ENCODE assay signal across 8 cellular contexts in genomic region chr10:68073631-68074403, GRCh38. TPM values are rescaled to one million over a fixed set of nuclear protein-coding genes. Genes with fewer than 3 reads are reported as not detected.
DNase-seq lines count a peak whose midpoint lies in the region; ATAC-seq, FAIRE-seq and TF ChIP-seq lines count a peak whose summit lies in the region.

No MANE protein-coding gene starts in this region.

- no peak for ATAC-seq in thoracic aorta (ENCODE audit: insufficient number of reproducible peaks, low FRiP score, low read depth)

- peaks cover 14% of the 10 kb centered on the region for H3K4me1 Mint-ChIP-seq in astrocyte (ENCODE audit: low read depth, unreplicated experiment)

- H3K9me3 Mint-ChIP-seq in astrocyte (ENCODE audit: unreplicated experiment): no peaks in the 10 kb centered on the region

- H3K36me3 Mint-ChIP-seq in astrocyte (ENCODE audit: low read depth, unreplicated experiment): no peaks in the 10 kb centered on the region

- H3K27me3 ChIP-seq in BE2C (no peaks in the 10 kb centered on the region), HUES48 (ENCODE audit: control insufficient read depth, insufficient read depth, low read length) (no peaks in the 10 kb centered on the region), astrocyte (ENCODE audit: insufficient read depth, low read length) (no peaks in the 10 kb centered on the region), layer of hippocampus (ENCODE audit: control insufficient read depth, insufficient read depth, low read length) (no peaks in the 10 kb centered on the region), thoracic aorta (replicated peaks; ENCODE audit: insufficient read depth) (no peaks in the 10 kb centered on the region)

- peaks cover 62% of the 10 kb centered on the region for H3K79me2 ChIP-seq in astrocyte (ENCODE audit: insufficient read depth, low read length)

- H3K27ac ChIP-seq in HUES48 (ENCODE audit: low read depth, low read length) (peak overlapping the region; percentile 97), astrocyte (ENCODE audit: low read depth, low read length) (peak overlapping the region; percentile 93), layer of hippocampus (ENCODE audit: low read depth, low read length) (peak overlapping the region; percentile 96), thoracic aorta (peak overlapping the region; percentile 94 to 99)

- H3K4me3 Mint-ChIP-seq in astrocyte (ENCODE audit: unreplicated experiment): peak overlapping the region; percentile 98

- H3K4me1 ChIP-seq in BE2C (peaks cover 5% of the 10 kb centered on the region; the same call in 1 of the 2 replicates), HUES48 (ENCODE audit: control insufficient read depth, insufficient read depth, low read length) (peaks cover 29% of the 10 kb centered on the region), astrocyte (ENCODE audit: insufficient read depth, low read length) (peaks cover 5% of the 10 kb centered on the region), thoracic aorta (ENCODE audit: control insufficient read depth in 1 of 2, low read depth in 2 of 2) (peaks cover 28 to 36% of the 10 kb centered on the region in 2 donors)

- no peaks in the 10 kb centered on the region for H3K27me3 Mint-ChIP-seq in astrocyte (ENCODE audit: low read depth, unreplicated experiment)

- peak overlapping the region; percentile 62 for H2AFZ ChIP-seq in astrocyte (ENCODE audit: low read depth, low read length)

- H3K9me3 ChIP-seq in BE2C: no peaks in the 10 kb centered on the region
- H3K9me3 ChIP-seq in HUES48 (ENCODE audit: control insufficient read depth, insufficient read depth, low read length): no peaks in the 10 kb centered on the region
- no peaks in the 10 kb centered on the region for H3K9me3 ChIP-seq in astrocyte (ENCODE audit: insufficient read depth, low read depth, low read length)
- no peaks in the 10 kb centered on the region for H3K9me3 ChIP-seq in thoracic aorta

- H3K36me3 ChIP-seq in BE2C: peaks cover 5% of the 10 kb centered on the region; the same call in 1 of the 2 replicates
- peaks cover 26% of the 10 kb centered on the region for H3K36me3 ChIP-seq in HUES48 (ENCODE audit: control insufficient read depth, insufficient read depth, low read length)
- peaks cover 6% of the 10 kb centered on the region for H3K36me3 ChIP-seq in astrocyte (ENCODE audit: insufficient read depth, low read length)
- H3K36me3 ChIP-seq in thoracic aorta: no peaks in the 10 kb centered on the region

- DNase-seq in BE2C (no peak), astrocyte (ENCODE audit: low read depth) (no peak), thoracic aorta (ENCODE audit: low spot score) (no peak), GDM1 (lab: John Stamatoyannopoulos, UW) (no peak), AG08396 (ENCODE audit: low spot score) (no peak), GOT3 (lab: John Stamatoyannopoulos, UW) (no peak)

- TF ChIP-seq CTCF in BE2C (IDR thresholded peaks at IDR 0.05; ENCODE audit: low read depth, low read length): no peak
- TF ChIP-seq CTCF in astrocyte (IDR thresholded peaks at IDR 0.05; ENCODE audit: insufficient read depth, low read depth, low read length): no peak
- no peak for TF ChIP-seq CTCF in thoracic aorta (IDR thresholded peaks at IDR 0.05)

- FAIRE-seq in astrocyte (lab: Jason Lieb, UNC): no peak

- H3K27ac Mint-ChIP-seq in astrocyte (ENCODE audit: unreplicated experiment): peak overlapping the region; percentile 44

- H4K20me1 ChIP-seq in astrocyte (ENCODE audit: insufficient read depth, low read length): peaks cover 42% of the 10 kb centered on the region

- peak overlapping the region; percentile 89 for H3K4me2 ChIP-seq in astrocyte (ENCODE audit: low read length)

- H3K4me3 ChIP-seq in BE2C (ENCODE audit: low read depth, low read length): peak overlapping the region; percentile 91
- H3K4me3 ChIP-seq in HUES48 (ENCODE audit: low read depth, low read length): peak overlapping the region; percentile 91
- peak overlapping the region; percentile 94 for H3K4me3 ChIP-seq in astrocyte (ENCODE audit: insufficient read depth, low read depth, low read length)
- peak overlapping the region; percentile 93 for H3K4me3 ChIP-seq in thoracic aorta

- peak overlapping the region; percentile 76 for H3K9ac ChIP-seq in HUES48 (ENCODE audit: low read depth, low read length)
- H3K9ac ChIP-seq in astrocyte (ENCODE audit: low read length): peak overlapping the region; percentile 95

RNA-seq across cellular contexts. Expression of gene HERC4, which starts 1.3 kb away (rescaled TPM):
- 10.2 TPM for polyA plus RNA-seq in BE2C (2012; ENCODE audit: insufficient read depth, insufficient read length, low read depth)
- total RNA-seq in astrocyte (48.2 and 56.9 TPM in 2 replicates), thoracic aorta (10 to 100 TPM; 60.2 to 83.7 TPM)

RNA-seq across cellular contexts. Expression of gene MYPN, which starts 35.5 kb away (rescaled TPM):
- polyA plus RNA-seq in BE2C (2012; ENCODE audit: insufficient read depth, insufficient read length, low read depth): not detected
- total RNA-seq in astrocyte (0.11 and 0.14 TPM in 2 replicates), thoracic aorta (not detected)
